In genomic region chr12:129520736-129521135, GRCh38 we compare ENCODE assay signal across 14 cellular contexts.
"Had no signal": no experiment of that assay in that cellular context is flagged by ENCODE, and none has a peak within 500 bp of the region (broad histone marks: within the 10 kb centered on the region; RNA-seq: fewer than 3 reads in every experiment).

No MANE protein-coding gene starts in this region.

- DNase-seq: activated CD4-positive, alpha-beta memory T cell treated with anti-CD3 and anti-CD28 coated beads for 36 hours; activated CD4-positive, CD25-positive, alpha-beta regulatory T cell treated with anti-CD3 and anti-CD28 coated beads, Interleukin-2, amount 50 U/mL, for 72 hours; activated effector memory CD4-positive, alpha-beta T cell treated with anti-CD3 and anti-CD28 coated beads, Interleukin-2, amount 50 U/mL, for 16 hours; activated T-cell treated with anti-CD3 and anti-CD28 coated beads, Interleukin-2, amount 50 U/mL, for 4 hours; aorta; foreskin keratinocyte; head of caudate nucleus; pancreas; stimulated activated CD4-positive, alpha-beta T cell treated with anti-CD3 and anti-CD28 coated beads, Interleukin-15, amount 100 ng/mL, for 24 hours; stomach; SW 1271 had no signal

- ATAC-seq: activated T-cell treated with anti-CD3 and anti-CD28 coated beads, Interleukin-2, amount 50 U/mL, for 4 hours; foreskin keratinocyte; pancreas had no signal

- H3K4me3 ChIP-seq: pancreas, stomach, thoracic aorta had no signal

- FAIRE-seq: endothelial cell of umbilical vein, keratinocyte, pancreas had no signal
